13 cellular contexts compared by ENCODE assay signal in genomic region chr1:233721003-233721595, GRCh38.
DNase-seq lines count a peak whose midpoint lies in the region; ATAC-seq and TF ChIP-seq lines count a peak whose summit lies in the region.
"Had no signal": no experiment of that assay in that cellular context is flagged by ENCODE, and none has a peak within 500 bp of the region (broad histone marks: within the 10 kb centered on the region; RNA-seq: fewer than 3 reads in every experiment).

No MANE protein-coding gene starts in this region.

- H3K4me3 ChIP-seq in heart left ventricle = no peak overlapping the region
- H3K4me3 ChIP-seq: skin epidermis had no signal

- 52 to 57% (median 53%) methylated on average over 4 of the region's 4 CpGs for WGBS in heart left ventricle, 4 donors

- H3K9me3 ChIP-seq in heart left ventricle = peaks cover 0 to 12% (median 0%) of the 10 kb centered on the region in 12 donors
- H3K9me3 ChIP-seq: SK-N-SH had no signal

- ATAC-seq in GM21529 (IDR thresholded peaks at IDR 0.05; ENCODE audit: unreplicated experiment) = peak; percentile 53
- peak in 2 of 4 donors; percentile 44 to 68 for ATAC-seq in heart left ventricle
- ATAC-seq in HG02763 (IDR thresholded peaks at IDR 0.05; ENCODE audit: unreplicated experiment) = no peak
- no peak for ATAC-seq in HG02884 (IDR thresholded peaks at IDR 0.05; ENCODE audit: unreplicated experiment)
- ATAC-seq in HG03159 (IDR thresholded peaks at IDR 0.05; ENCODE audit: unreplicated experiment) = no peak

- H3K36me3 ChIP-seq in heart left ventricle = no peaks in the 10 kb centered on the region

- peak overlapping the region in 11 of 12 donors; percentile 33 to 93 (median 80) for H3K27ac ChIP-seq in heart left ventricle
- H3K27ac ChIP-seq: skin epidermis had no signal

- DNase-seq in ELF-1 (ENCODE audit: low read depth, low spot score) = peak; percentile 39
- DNase-seq in NCI-H69 (lab: John Stamatoyannopoulos, UW) = peak; percentile 76
- no peak for DNase-seq in heart left ventricle
- DNase-seq in cerebellar nuclear complex (lab: John Stamatoyannopoulos, UW) = no peak
- DNase-seq: activated CD4-positive, alpha-beta T cell treated with anti-CD3 and anti-CD28 coated beads, Interleukin-2, amount 50 U/mL, for 4 hours; hypothalamus; NCI-H1436 treated with DMSO at 0.1 percent for 48 hours; SK-N-SH had no signal

- H3K27me3 ChIP-seq in heart left ventricle = no peaks in the 10 kb centered on the region

- TF ChIP-seq POLR2A in heart left ventricle (IDR thresholded peaks at IDR 0.05) = no peak

- intact Hi-C loops in heart left ventricle (cut with DNase I) = loop anchor here in 2 of 10 donors (2.0 to 5.0 kb wide), 2 partner anchors 54 kb away; no protein-coding TSS in a partner anchor

- TF ChIP-seq CTCF in heart left ventricle (IDR thresholded peaks at IDR 0.05) = no peak

- peaks cover 0 to 37% (median 5%) of the 10 kb centered on the region in 12 donors for H3K4me1 ChIP-seq in heart left ventricle

Comparison
In these comparisons a context has a peak if more than half of its experiments do, and no peak if none do; other contexts are left out.
1. DNase-seq: peak in ELF-1 (single experiment) and NCI-H69 (single experiment); none in heart left ventricle (0 of 5) and cerebellar nuclear complex (0 of 2).